20 cellular contexts compared by ENCODE assay signal in the genomic region with DNA sequence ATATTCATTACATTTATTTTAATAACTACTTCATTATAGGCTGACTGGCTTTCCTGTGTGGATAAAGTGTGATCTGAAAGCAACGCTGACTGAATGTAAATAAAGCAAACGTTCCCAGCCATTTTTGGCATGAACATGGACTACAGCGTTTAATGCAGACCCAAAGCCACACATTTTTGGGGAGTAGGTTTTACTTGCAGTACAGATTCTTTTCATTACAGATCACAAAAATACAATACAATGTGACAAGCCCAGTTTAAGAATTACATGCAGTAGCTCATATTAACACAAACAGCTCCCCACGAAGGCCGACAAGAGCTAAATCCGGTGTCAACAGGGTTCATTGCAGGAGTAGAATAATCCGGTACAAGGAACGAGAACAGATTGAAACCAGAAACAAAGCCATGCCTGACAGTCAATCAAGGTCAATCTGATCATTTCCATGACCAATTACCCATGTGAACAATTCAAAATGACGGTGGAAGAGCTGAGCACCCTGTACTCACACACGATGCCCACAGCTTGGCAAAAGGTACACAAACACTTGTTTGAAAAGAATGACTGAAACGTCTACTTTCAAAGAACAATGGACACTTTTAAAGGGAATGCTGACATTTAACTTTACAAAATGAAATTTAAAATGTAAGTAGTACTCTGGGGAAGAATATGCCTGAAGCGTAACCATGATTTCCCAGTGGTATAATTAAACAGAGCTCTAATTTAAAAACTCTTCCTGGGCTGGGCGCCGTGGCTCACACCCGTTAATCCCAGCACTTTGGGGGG. TPM values are rescaled to one million over a fixed set of nuclear protein-coding genes. Genes with fewer than 3 reads are reported as not detected.
DNase-seq lines count a peak whose midpoint lies in the region; ATAC-seq, FAIRE-seq and TF ChIP-seq lines count a peak whose summit lies in the region.
"Had no signal": no experiment of that assay in that cellular context is flagged by ENCODE, and none has a peak within 500 bp of the region (broad histone marks: within the 10 kb centered on the region; RNA-seq: fewer than 3 reads in every experiment).

No MANE protein-coding gene starts in this region.

- in situ Hi-C loops in GM12878 (cut with MboI), result loop anchor here (5.0 kb wide), 1 partner anchor 40 kb away; no protein-coding TSS in a partner anchor

- RAD21 ChIA-PET in GM12878 (lab: Charles Lee; ENCODE audit: unreplicated experiment), result interaction anchor here (0.6 kb wide), 1 partner anchor 368 kb away, joined by 3 read pairs; no protein-coding TSS in a partner anchor

- no peak for TF ChIP-seq RAD21 in GM12878 (IDR thresholded peaks at IDR 0.05; ENCODE audit: insufficient read depth, low read depth, low read length)

- peaks cover 6% of the 10 kb centered on the region for H3K4me1 ChIP-seq in GM12878 (ENCODE audit: control insufficient read depth, insufficient read depth, low read length)
- peaks cover 62% of the 10 kb centered on the region for H3K4me1 ChIP-seq in muscle layer of colon (ENCODE audit: insufficient read depth, low read length)
- peaks cover 55 to 79% of the 10 kb centered on the region in 2 donors for H3K4me1 ChIP-seq in thyroid gland
- H3K4me1 ChIP-seq in right lobe of liver, result peaks cover 0 to 21% (median 6%) of the 10 kb centered on the region in 4 donors

- peaks cover 62% of the 10 kb centered on the region for H3K4me1 Mint-ChIP-seq in activated naive CD4-positive, alpha-beta T cell treated with anti-CD3 and anti-CD28 coated beads, Interleukin-2, amount 50 U/mL, for 24 hours

- 85% methylated on average over 15 of the region's 15 CpGs for WGBS in GM12878 (ENCODE audit: insufficient coverage, insufficient replicate concordance, low lambda C conversion rate, missing lambda C conversion rate)
- 73 to 79% methylated on average over 15 of the region's 15 CpGs for WGBS in thyroid gland, 2 donors
- 58% methylated on average over 15 of the region's 15 CpGs for WGBS in right lobe of liver (ENCODE audit: insufficient coverage, low coverage, low lambda C conversion rate, missing lambda C conversion rate)

- SMC1A ChIA-PET in GM12878 (lab: Charles Lee; ENCODE audit: uncharacterized antibody, unreplicated experiment), result interaction anchor here (1.0 to 1.3 kb wide), 3 partner anchors 17 to 47 kb away, joined by 3 read pairs; no protein-coding TSS in a partner anchor

- H3K36me3 Mint-ChIP-seq in activated naive CD4-positive, alpha-beta T cell treated with anti-CD3 and anti-CD28 coated beads, Interleukin-2, amount 50 U/mL, for 24 hours, result peaks cover 11% of the 10 kb centered on the region
- H3K36me3 Mint-ChIP-seq in activated naive CD4-positive, alpha-beta T cell treated with anti-CD3 and anti-CD28 coated beads, Interleukin-2, amount 50 U/mL, for 72 hours, result peaks cover 18 to 24% of the 10 kb centered on the region in 2 donors

- ATAC-seq in activated naive CD4-positive, alpha-beta T cell treated with anti-CD3 and anti-CD28 coated beads, Interleukin-2, amount 50 U/mL, for 72 hours, result no peak
- ATAC-seq in GM12878 (no peak), HG03095 (IDR thresholded peaks at IDR 0.05; ENCODE audit: unreplicated experiment) (no peak), right lobe of liver (no peak)
- ATAC-seq: left lung, PC-3, T-cell had no signal

- TF ChIP-seq EP300 in GM12878 (IDR thresholded peaks at IDR 0.05; ENCODE audit: borderline replicate concordance in 1 of 2, control insufficient read depth in 1 of 2, low read depth in 2 of 2, low read length in 2 of 2), result no peak

- H3K9me3 Mint-ChIP-seq in activated naive CD4-positive, alpha-beta T cell treated with anti-CD3 and anti-CD28 coated beads, Interleukin-2, amount 50 U/mL, for 24 hours, result no peaks in the 10 kb centered on the region
- H3K9me3 Mint-ChIP-seq in activated naive CD4-positive, alpha-beta T cell treated with anti-CD3 and anti-CD28 coated beads, Interleukin-2, amount 50 U/mL, for 72 hours, result no peaks in the 10 kb centered on the region
- H3K9me3 Mint-ChIP-seq: central memory CD8-positive, alpha-beta T cell; T-cell had no signal

- no peak overlapping the region for H3K4me3 ChIP-seq in GM12878
- no peak overlapping the region for H3K4me3 ChIP-seq in muscle layer of colon (ENCODE audit: low read depth in 1 of 2, low read length in 2 of 2)
- H3K4me3 ChIP-seq in thyroid gland (replicated peaks in 1 of 3), result no peak overlapping the region
- H3K4me3 ChIP-seq in right lobe of liver, result no peak overlapping the region
- H3K4me3 ChIP-seq: left lung, tibial artery had no signal

- peaks cover 42% of the 10 kb centered on the region for H3K79me2 ChIP-seq in GM12878 (ENCODE audit: control insufficient read depth, insufficient read depth, low read length)

- no peak overlapping the region for H2AFZ ChIP-seq in GM12878 (ENCODE audit: control insufficient read depth, low read depth, low read length)

- no TSS peak for BruUV-seq in GM12878 (replicated peaks; lab: Mats Ljungman, UMichigan)

- TF ChIP-seq POLR2A in GM12878 (IDR thresholded peaks at IDR 0.05; ENCODE audit: low read depth, low read length) (no peak), thyroid gland (IDR thresholded peaks at IDR 0.05) (no peak), right lobe of liver (IDR thresholded peaks at IDR 0.05) (no peak)

- 0 out of 2 replicates have a peak, but pooled peaks cover 6% of the 10 kb centered on the region for H4K20me1 ChIP-seq in GM12878 (ENCODE audit: control insufficient read depth, insufficient read depth)

- H3K27ac Mint-ChIP-seq in activated naive CD4-positive, alpha-beta T cell treated with anti-CD3 and anti-CD28 coated beads, Interleukin-2, amount 50 U/mL, for 24 hours, result peak overlapping the region; percentile 30
- peak overlapping the region in 1 of 2 donors; percentile 88 for H3K27ac Mint-ChIP-seq in activated naive CD4-positive, alpha-beta T cell treated with anti-CD3 and anti-CD28 coated beads, Interleukin-2, amount 50 U/mL, for 72 hours
- H3K27ac Mint-ChIP-seq: T-cell had no signal

- H3K9me3 ChIP-seq in GM12878 (replicated peaks; ENCODE audit: control insufficient read depth, insufficient read depth, low read length) (no peaks in the 10 kb centered on the region), muscle layer of colon (ENCODE audit: low read length) (no peaks in the 10 kb centered on the region), thyroid gland (no peaks in the 10 kb centered on the region), right lobe of liver (no peaks in the 10 kb centered on the region)
- H3K9me3 ChIP-seq: left lung, neutrophil, tibial artery had no signal

- no peak for TF ChIP-seq CTCF in GM12878 (IDR thresholded peaks at IDR 0.05 in 2 of 3, conservative IDR thresholded peaks at IDR 0.05 in 1 of 3; ENCODE audit: control insufficient read depth in 2 of 3, extremely low read depth in 1 of 3, insufficient read depth in 1 of 3, low read depth in 3 of 3, low read length in 3 of 3)
- no peak for TF ChIP-seq CTCF in thyroid gland (IDR thresholded peaks at IDR 0.05)
- TF ChIP-seq CTCF in right lobe of liver (IDR thresholded peaks at IDR 0.05), result no peak

- H3K27me3 ChIP-seq in GM12878 (replicated peaks in 1 of 2; ENCODE audit: control insufficient read depth in 2 of 2, insufficient read depth in 2 of 2, low read length in 1 of 2), result no peaks in the 10 kb centered on the region
- H3K27me3 ChIP-seq in muscle layer of colon (ENCODE audit: control insufficient read depth in 1 of 2, insufficient read depth in 2 of 2, low read length in 2 of 2), result no peaks in the 10 kb centered on the region
- H3K27me3 ChIP-seq in thyroid gland, result no peaks in the 10 kb centered on the region
- H3K27me3 ChIP-seq in right lobe of liver, result no peaks in the 10 kb centered on the region
- H3K27me3 ChIP-seq: left lung, neutrophil, tibial artery had no signal

- H3K27ac ChIP-seq in GM12878 (ENCODE audit: control insufficient read depth, insufficient read depth), result no peak overlapping the region
- H3K27ac ChIP-seq in muscle layer of colon (ENCODE audit: low read depth, low read length), result peak overlapping the region; percentile 16
- peak overlapping the region; percentile 16 to 68 (median 30) for H3K27ac ChIP-seq in thyroid gland
- no peak overlapping the region for H3K27ac ChIP-seq in right lobe of liver
- H3K27ac ChIP-seq: left lung, neutrophil had no signal

- no peaks in the 10 kb centered on the region for H3K27me3 Mint-ChIP-seq in activated naive CD4-positive, alpha-beta T cell treated with anti-CD3 and anti-CD28 coated beads, Interleukin-2, amount 50 U/mL, for 24 hours
- H3K27me3 Mint-ChIP-seq: central memory CD8-positive, alpha-beta T cell; T-cell had no signal

- POLR2A ChIA-PET in GM12878 (lab: Charles Lee), result interaction anchor here (0.6 to 1.0 kb wide), 2 partner anchors 84 to 1195 kb away, joined by 3 read pairs; a partner anchor contains a TSS

- peaks cover 0 to 14% of the 10 kb centered on the region in 2 experiments; a peak in 3 of 4 replicates for H3K36me3 ChIP-seq in GM12878 (ENCODE audit: control insufficient read depth in 2 of 2, insufficient read depth in 2 of 2, low read length in 1 of 2)
- H3K36me3 ChIP-seq in muscle layer of colon (ENCODE audit: insufficient read depth, low read length), result peaks cover 22% of the 10 kb centered on the region
- peaks cover 9 to 11% of the 10 kb centered on the region in 2 donors for H3K36me3 ChIP-seq in thyroid gland
- H3K36me3 ChIP-seq in right lobe of liver, result peaks cover 0 to 15% (median 0%) of the 10 kb centered on the region in 4 donors

- FAIRE-seq in GM12878 (lab: Jason Lieb, UNC), result no peak
- FAIRE-seq: endothelial cell of umbilical vein had no signal

- no peak overlapping the region for H3K9ac ChIP-seq in GM12878 (ENCODE audit: control insufficient read depth, insufficient read depth, low read length)
- H3K9ac ChIP-seq in muscle layer of colon (ENCODE audit: low read length), result no peak overlapping the region

- CTCF ChIA-PET in GM12878 (lab: Yijun Ruan, JAX), result interaction anchor here (0.6 to 2.2 kb wide), 8 partner anchors 10 to 57 kb away, joined by 3 to 13 read pairs (median 4); no protein-coding TSS in a partner anchor

- intact Hi-C loops in GM12878 (cut with micrococcal nuclease; ENCODE audit: unreplicated experiment) (no loop called here), thyroid gland (cut with DNase I) (no loop called here), right lobe of liver (cut with DNase I) (no loop called here)

- H3K4me2 ChIP-seq in GM12878 (ENCODE audit: control insufficient read depth, insufficient read depth), result no peak overlapping the region

- DNase-seq in activated naive CD4-positive, alpha-beta T cell treated with anti-CD3 and anti-CD28 coated beads, Interleukin-2, amount 50 U/mL, for 72 hours (ENCODE audit: low spot score in 2 of 2), result no peak
- DNase-seq in GM12878 (ENCODE audit: low read depth, low spot score) (no peak), thyroid gland (no peak), NCI-H2227 (lab: John Stamatoyannopoulos, UW; ENCODE audit: unreplicated experiment) (no peak), right lobe of liver (no peak)
- DNase-seq: activated CD4-positive, alpha-beta T cell treated with anti-CD3 and anti-CD28 coated beads for 48 hours; activated effector memory CD4-positive, alpha-beta T cell treated with Interleukin-2 at 50 U/mL for 16 hours; COR-L47; NCI-H1048; PC-3; stimulated activated CD4-positive, alpha-beta T cell treated with anti-CD3 and anti-CD28 coated beads, Interleukin-12 subunit alpha, Interleukin-12 subunit beta, amount 100 ng/mL, for 4 hours; T-cell; tibial artery had no signal

- peak overlapping the region; percentile 4 for H3K4me3 Mint-ChIP-seq in activated naive CD4-positive, alpha-beta T cell treated with anti-CD3 and anti-CD28 coated beads, Interleukin-2, amount 50 U/mL, for 24 hours
- H3K4me3 Mint-ChIP-seq: central memory CD8-positive, alpha-beta T cell; T-cell had no signal

RNA-seq across cellular contexts. Expression of a gene that starts 5.3 kb away (rescaled TPM):
- total RNA-seq in activated naive CD4-positive, alpha-beta T cell treated with anti-CD3 and anti-CD28 coated beads, Interleukin-2, amount 50 U/mL, for 72 hours, result 10 to 100 TPM; 15.6 to 24.1 TPM
- 22.8 and 25.0 TPM in 2 replicates for total RNA-seq in GM12878 (2013; cell fraction: nucleolus; rRNA removed)
- total RNA-seq in GM12878 (2014; rRNA removed), result 17.5 and 18.5 TPM in 2 replicates
- total RNA-seq in GM12878 (2014; rRNA removed; fragmentation: Illumina TruSeq; extraction: Trizol), result 22.9 and 23.8 TPM in 2 replicates
- 21.4 and 22.7 TPM in 2 replicates for total RNA-seq in GM12878 (2021)
- polyA plus RNA-seq in GM12878 (2011; ENCODE audit: low read depth), result 12.5 TPM
- 10.2 and 14.2 TPM in 2 replicates for polyA plus RNA-seq in GM12878 (2011; rRNA removed)
- polyA plus RNA-seq in GM12878 (2011; cell fraction: cytosol; rRNA removed), result 6.2 and 8.1 TPM in 2 replicates
- polyA plus RNA-seq in GM12878 (2011; cell fraction: nucleus; rRNA removed), result 7.8 and 10.2 TPM in 2 replicates
- 12.0 and 13.3 TPM in 2 replicates for polyA plus RNA-seq in GM12878 (2012)
- polyA plus RNA-seq in GM12878 (2014; fragmentation: Illumina TruSeq; extraction: Trizol), result 25.9 and 33.9 TPM in 2 replicates
- 10 to 100 TPM in 1 of 2 experiments, 1 to 10 TPM in 1; 9.9 to 10.9 TPM for polyA plus RNA-seq in GM12878 (2014; fragmentation: Nextera tagmentation; extraction: Ambion mirVana)
- polyA plus RNA-seq in GM12878 (2014; rRNA removed), result 13.1 and 13.5 TPM in 2 replicates
- polyA plus RNA-seq in GM12878 (2016; fragmentation: Nextera tagmentation; extraction: Ambion mirVana), result 10 to 100 TPM; 25.7 to 30.5 TPM
- 9.0 and 10.8 TPM in 2 replicates for polyA minus RNA-seq in GM12878 (2011; rRNA and poly(A)+ RNA removed)
- 6.1 and 6.8 TPM in 2 replicates for polyA minus RNA-seq in GM12878 (2011; cell fraction: cytosol; rRNA and poly(A)+ RNA removed)
- polyA minus RNA-seq in GM12878 (2011; cell fraction: nucleus; rRNA and poly(A)+ RNA removed), result 4.8 and 8.7 TPM in 2 replicates
- 10 to 100 TPM; 39.4 to 77.5 (median 44.4) TPM for total RNA-seq in thyroid gland
- total RNA-seq in right lobe of liver, result 10 to 100 TPM in 4 of 6 experiments, 1 to 10 TPM in 2; 6.5 to 11.4 (median 10.9) TPM

RNA-seq across cellular contexts. Expression of a gene that starts 5.6 kb away (rescaled TPM):
- total RNA-seq in activated naive CD4-positive, alpha-beta T cell treated with anti-CD3 and anti-CD28 coated beads, Interleukin-2, amount 50 U/mL, for 72 hours, result 10 to 100 TPM; 14.1 to 39.9 TPM
- 21.6 and 28.1 TPM in 2 replicates for total RNA-seq in GM12878 (2013; cell fraction: nucleolus; rRNA removed)
- 23.7 and 37.3 TPM in 2 replicates for total RNA-seq in GM12878 (2014; rRNA removed)
- total RNA-seq in GM12878 (2014; rRNA removed; fragmentation: Illumina TruSeq; extraction: Trizol), result 22.7 and 24.2 TPM in 2 replicates
- 29.0 and 34.7 TPM in 2 replicates for total RNA-seq in GM12878 (2021)
- 11.5 TPM for polyA plus RNA-seq in GM12878 (2011; ENCODE audit: low read depth)
- polyA plus RNA-seq in GM12878 (2011; rRNA removed), result 20.5 and 29.0 TPM in 2 replicates
- 15.1 and 16.3 TPM in 2 replicates for polyA plus RNA-seq in GM12878 (2011; cell fraction: cytosol; rRNA removed)
- polyA plus RNA-seq in GM12878 (2011; cell fraction: nucleus; rRNA removed), result 7.8 and 9.0 TPM in 2 replicates
- polyA plus RNA-seq in GM12878 (2012), result 34.8 and 40.5 TPM in 2 replicates
- polyA plus RNA-seq in GM12878 (2014; fragmentation: Illumina TruSeq; extraction: Trizol), result 27.4 and 30.6 TPM in 2 replicates
- 10 to 100 TPM in 1 of 2 experiments, 1 to 10 TPM in 1; 6.1 to 11.3 TPM for polyA plus RNA-seq in GM12878 (2014; fragmentation: Nextera tagmentation; extraction: Ambion mirVana)
- polyA plus RNA-seq in GM12878 (2014; rRNA removed), result 32.8 and 33.7 TPM in 2 replicates
- polyA plus RNA-seq in GM12878 (2016; fragmentation: Nextera tagmentation; extraction: Ambion mirVana), result 10 to 100 TPM; 67.6 to 69.5 TPM
- polyA minus RNA-seq in GM12878 (2011; rRNA and poly(A)+ RNA removed), result 5.6 and 7.1 TPM in 2 replicates
- polyA minus RNA-seq in GM12878 (2011; cell fraction: cytosol; rRNA and poly(A)+ RNA removed), result 2.7 and 3.8 TPM in 2 replicates
- polyA minus RNA-seq in GM12878 (2011; cell fraction: nucleus; rRNA and poly(A)+ RNA removed), result 8.0 and 13.8 TPM in 2 replicates
- 10 to 100 TPM; 25.9 to 50.4 (median 33.6) TPM for total RNA-seq in thyroid gland
- 10 to 100 TPM in 5 of 6 experiments, 1 to 10 TPM in 1; 7.5 to 17.7 (median 14.9) TPM for total RNA-seq in right lobe of liver

RNA-seq across cellular contexts. Expression of a gene that starts 28.2 kb away (rescaled TPM):
- total RNA-seq in activated naive CD4-positive, alpha-beta T cell treated with anti-CD3 and anti-CD28 coated beads, Interleukin-2, amount 50 U/mL, for 72 hours, result 1 to 10 TPM; 5.6 to 9.2 TPM
- total RNA-seq in GM12878 (2013; cell fraction: nucleolus; rRNA removed), result 23.5 and 27.2 TPM in 2 replicates
- 13.5 and 18.2 TPM in 2 replicates for total RNA-seq in GM12878 (2014; rRNA removed)
- 3.7 and 4.7 TPM in 2 replicates for total RNA-seq in GM12878 (2014; rRNA removed; fragmentation: Illumina TruSeq; extraction: Trizol)
- total RNA-seq in GM12878 (2021), result 15.6 and 17.9 TPM in 2 replicates
- 2.0 TPM for polyA plus RNA-seq in GM12878 (2011; ENCODE audit: low read depth)
- 2.4 and 5.1 TPM in 2 replicates for polyA plus RNA-seq in GM12878 (2011; rRNA removed)
- 9.0 and 16.6 TPM in 2 replicates for polyA plus RNA-seq in GM12878 (2011; cell fraction: cytosol; rRNA removed)
- 49.7 and 52.9 TPM in 2 replicates for polyA plus RNA-seq in GM12878 (2011; cell fraction: nucleus; rRNA removed)
- polyA plus RNA-seq in GM12878 (2012), result 5.6 and 7.1 TPM in 2 replicates
- 0.46 and 1.4 TPM in 2 replicates for polyA plus RNA-seq in GM12878 (2014; fragmentation: Illumina TruSeq; extraction: Trizol)
- polyA plus RNA-seq in GM12878 (2014; fragmentation: Nextera tagmentation; extraction: Ambion mirVana), result under 1 TPM; 0.11 to 0.38 TPM
- polyA plus RNA-seq in GM12878 (2014; rRNA removed), result 17.6 and 20.4 TPM in 2 replicates
- 10 to 100 TPM; 19.8 to 21.9 TPM for polyA plus RNA-seq in GM12878 (2016; fragmentation: Nextera tagmentation; extraction: Ambion mirVana)
- 3.9 and 9.5 TPM in 2 replicates for polyA minus RNA-seq in GM12878 (2011; rRNA and poly(A)+ RNA removed)
- polyA minus RNA-seq in GM12878 (2011; cell fraction: cytosol; rRNA and poly(A)+ RNA removed), result 4.0 and 4.1 TPM in 2 replicates
- 15.0 and 25.7 TPM in 2 replicates for polyA minus RNA-seq in GM12878 (2011; cell fraction: nucleus; rRNA and poly(A)+ RNA removed)
- total RNA-seq in thyroid gland, result 10 to 100 TPM; 14.9 to 24.4 (median 21.3) TPM
- total RNA-seq in right lobe of liver, result 10 to 100 TPM in 2 of 6 experiments, 1 to 10 TPM in 4; 3.8 to 12.1 (median 4.8) TPM

RNA-seq across cellular contexts. Expression of a gene that starts 34.5 kb away (rescaled TPM):
- 1 to 10 TPM; 2.6 to 9.4 TPM for total RNA-seq in activated naive CD4-positive, alpha-beta T cell treated with anti-CD3 and anti-CD28 coated beads, Interleukin-2, amount 50 U/mL, for 72 hours
- 5.2 and 8.1 TPM in 2 replicates for total RNA-seq in GM12878 (2013; cell fraction: nucleolus; rRNA removed)
- total RNA-seq in GM12878 (2014; rRNA removed) (2.0 and 5.2 TPM in 2 replicates), GM12878 (2014; rRNA removed; fragmentation: Illumina TruSeq; extraction: Trizol) (0.37 and 0.40 TPM in 2 replicates), GM12878 (2021) (3.6 and 5.5 TPM in 2 replicates), thyroid gland (100 to 1,000 TPM; 190 to 373 (median 266) TPM), right lobe of liver (10 to 100 TPM in 2 of 6 experiments, 1 to 10 TPM in 4; 3.6 to 57.1 (median 6.7) TPM)
- 4.6 TPM for polyA plus RNA-seq in GM12878 (2011; ENCODE audit: low read depth)
- polyA plus RNA-seq in GM12878 (2011; rRNA removed) (4.9 and 6.1 TPM in 2 replicates), GM12878 (2014; fragmentation: Illumina TruSeq; extraction: Trizol) (0.46 TPM in 1 of 2 replicates, not detected in the other), GM12878 (2014; fragmentation: Nextera tagmentation; extraction: Ambion mirVana) (under 1 TPM; 0.48 to 0.90 TPM), GM12878 (2014; rRNA removed) (2.8 and 9.0 TPM in 2 replicates), GM12878 (2016; fragmentation: Nextera tagmentation; extraction: Ambion mirVana) (1 to 10 TPM; 2.6 to 3.3 TPM)
- polyA plus RNA-seq in GM12878 (2011; cell fraction: cytosol; rRNA removed), result 8.2 and 14.3 TPM in 2 replicates
- polyA plus RNA-seq in GM12878 (2011; cell fraction: nucleus; rRNA removed), result 21.1 and 21.6 TPM in 2 replicates
- polyA plus RNA-seq in GM12878 (2012), result 8.6 and 8.9 TPM in 2 replicates
- 2.3 and 12.2 TPM in 2 replicates for polyA minus RNA-seq in GM12878 (2011; rRNA and poly(A)+ RNA removed)
- polyA minus RNA-seq in GM12878 (2011; cell fraction: cytosol; rRNA and poly(A)+ RNA removed), result 5.2 and 7.7 TPM in 2 replicates
- polyA minus RNA-seq in GM12878 (2011; cell fraction: nucleus; rRNA and poly(A)+ RNA removed), result 1.7 and 4.3 TPM in 2 replicates

Comparison
In these comparisons a context has a peak if more than half of its experiments do, and no peak if none do; other contexts are left out.
1. H3K27ac ChIP-seq: peak in muscle layer of colon (single experiment) and thyroid gland (3 of 3); none in GM12878 (single experiment) and right lobe of liver (0 of 3).